35 cellular contexts compared by ENCODE assay signal in the genomic region with DNA sequence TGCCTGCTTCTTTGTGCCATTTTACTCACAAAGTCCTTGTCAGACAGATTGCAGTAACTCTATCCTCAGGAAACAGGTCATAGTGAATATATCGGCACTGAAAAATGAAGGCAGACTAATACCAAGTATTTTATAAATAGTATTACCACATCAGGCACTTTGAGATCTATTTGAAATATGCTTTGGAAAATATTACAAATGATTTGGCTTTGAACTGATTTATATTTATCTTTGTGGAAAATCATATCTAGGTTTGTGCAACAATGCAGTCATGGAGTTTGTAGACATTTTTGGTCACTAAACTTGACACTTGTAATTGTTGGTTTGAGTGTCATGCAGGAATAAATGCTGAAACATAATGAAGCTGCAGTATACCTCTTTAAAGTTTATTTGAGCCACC.
"Had no signal": no experiment of that assay in that cellular context is flagged by ENCODE, and none has a peak within 500 bp of the region (broad histone marks: within the 10 kb centered on the region; RNA-seq: fewer than 3 reads in every experiment).

No MANE protein-coding gene starts in this region.

- DNase-seq: activated B cell treated with CpG ODN at 0.5 μM for 24 hours; activated CD4-positive, alpha-beta memory T cell treated with anti-CD3 and anti-CD28 coated beads for 36 hours; activated CD4-positive, alpha-beta T cell treated with anti-CD3 and anti-CD28 coated beads for 4 hours; activated CD4-positive, alpha-beta T cell treated with anti-CD3 and anti-CD28 coated beads, Interleukin-2, amount 50 U/mL, for 1 hour; activated CD4-positive, CD25-positive, alpha-beta regulatory T cell treated with anti-CD3 and anti-CD28 coated beads, Interleukin-2, amount 50 U/mL, for 72 hours; activated CD8-positive, alpha-beta memory T cell treated with anti-CD3 and anti-CD28 coated beads, Interleukin-2, amount 50 U/mL, for 4 hours; activated effector memory CD4-positive, alpha-beta T cell treated with Interleukin-2 at 50 U/mL for 16 hours; activated naive CD4-positive, alpha-beta T cell treated with anti-CD3 and anti-CD28 coated beads, Interleukin-2, amount 10 ng/mL, durations not matched to agents 7 days and 5 days; activated naive CD8-positive, alpha-beta T cell treated with anti-CD3 and anti-CD28 coated beads, Interleukin-2, amount 50 U/mL, for 24 hours; activated T-cell treated with anti-CD3 and anti-CD28 coated beads for 4 hours; activated T-cell treated with anti-CD3 and anti-CD28 coated beads, Interleukin-2, amount 50 U/mL, for 4 hours; amniotic stem cell; aorta; brain microvascular endothelial cell; central memory CD4-positive, alpha-beta T cell; NCI-H1092 treated with DMSO at 0.1 percent for 48 hours; NCI-H1417; NCI-H146; NCI-H187; NCI-H2029 treated with DMSO at 0.1 percent for 48 hours; NCI-H2107; NCI-H2171; NCI-H510A; NCI-H748 treated with DMSO at 0.1 percent for 48 hours; NK-92 treated with Interleukin-12 subunit alpha and Interleukin-12 subunit beta, amount 100 ng/mL, for 24 hours; PC-9; SIG-M5; T-cell; T-helper 2 cell; T-helper 9 cell had no signal

- ATAC-seq: activated naive CD8-positive, alpha-beta T cell treated with anti-CD3 and anti-CD28 coated beads, Interleukin-2, amount 50 U/mL, for 24 hours; activated T-cell treated with anti-CD3 and anti-CD28 coated beads, Interleukin-2, amount 50 U/mL, for 4 hours; Right ventricle myocardium inferior; SK-N-SH treated with all-trans-retinoic acid at 6 μM for 48 hours; T-cell had no signal

- H3K27ac ChIP-seq: brain microvascular endothelial cell, PC-9, RWPE1, VCaP had no signal

- H3K36me3 ChIP-seq: brain microvascular endothelial cell had no signal

- H3K4me2 ChIP-seq: PC-9 had no signal

- FAIRE-seq: RCC 7860 had no signal

- H3K4me3 ChIP-seq: PC-9 had no signal

- H2AFZ ChIP-seq: PC-9 had no signal

- H3K27me3 ChIP-seq: brain microvascular endothelial cell had no signal
